ENCODE assay signal across 8 cellular contexts in genomic region chr1:61049850-61050540, GRCh38. TPM values are rescaled to one million over a fixed set of nuclear protein-coding genes. Genes with fewer than 3 reads are reported as not detected.
A peak's percentile ranks its signal among the peaks of the same experiment; 100 is the strongest.
DNase-seq lines count a peak whose midpoint lies in the region; ATAC-seq, FAIRE-seq and TF ChIP-seq lines count a peak whose summit lies in the region.

No MANE protein-coding gene starts in this region.

- H3K4me3 ChIP-seq in BJ (ENCODE audit: low read depth, low read length) (peak overlapping the region; percentile 64), endothelial cell of umbilical vein (replicated peaks in 1 of 3; ENCODE audit: insufficient read depth in 1 of 3, low read depth in 1 of 3, low read length in 3 of 3) (peak overlapping the region; percentile 62 to 95 (median 92))

- H3K9ac ChIP-seq in endothelial cell of umbilical vein (replicated peaks; ENCODE audit: extremely low read depth, insufficient read depth, low read length): peak overlapping the region; percentile 93

- peaks cover 40% of the 10 kb centered on the region for H3K4me1 Mint-ChIP-seq in mesothelial cell of epicardium

- H3K36me3 ChIP-seq in BJ (ENCODE audit: control insufficient read depth, insufficient read depth, low read length) (no peaks in the 10 kb centered on the region), endothelial cell of umbilical vein (ENCODE audit: control insufficient read depth in 2 of 2, extremely low read depth in 1 of 2, insufficient read depth in 2 of 2, low read length in 2 of 2) (no peaks in the 10 kb centered on the region)

- no peaks in the 10 kb centered on the region for H3K9me3 ChIP-seq in endothelial cell of umbilical vein (replicated peaks; ENCODE audit: control insufficient read depth, insufficient read depth, low read length)

- H3K27me3 Mint-ChIP-seq in mesothelial cell of epicardium (ENCODE audit: low read depth): no peaks in the 10 kb centered on the region

- POLR2A ChIA-PET in BJ (lab: Charles Lee): interaction anchor here (0.5 kb wide), 1 partner anchor 114 kb away, joined by 4 read pairs; no protein-coding TSS in a partner anchor
- POLR2A ChIA-PET in endothelial cell of umbilical vein (lab: Charles Lee): interaction anchor here (1.3 kb wide), 1 partner anchor 27 kb away, joined by 9 read pairs; no protein-coding TSS in a partner anchor

- CTCF ChIA-PET in BJ (lab: Yijun Ruan, JAX) (interaction anchor here (0.5 to 3.8 kb wide), 68 partner anchors 9 to 1079 kb away, joined by 3 to 34 read pairs (median 4); no protein-coding TSS in a partner anchor), endothelial cell of umbilical vein (lab: Charles Lee) (interaction anchor here (0.7 to 6.6 kb wide), 75 partner anchors 10 to 1079 kb away, joined by 3 to 110 read pairs (median 4); partner anchors contain the start of gene NFIA)

- H3K9me3 Mint-ChIP-seq in mesothelial cell of epicardium: no peaks in the 10 kb centered on the region

- H3K27ac Mint-ChIP-seq in mesothelial cell of epicardium: peak overlapping the region; percentile 89

- intact Hi-C loops in endothelial cell of umbilical vein (cut with micrococcal nuclease): loop anchor here (1.0 to 10.0 kb wide), 8 partner anchors 28 to 802 kb away; no protein-coding TSS in a partner anchor

- peak; percentile 40 for TF ChIP-seq POLR2A in endothelial cell of umbilical vein (IDR thresholded peaks at IDR 0.05; ENCODE audit: low read depth, low read length)

- H3K27me3 ChIP-seq in BJ (ENCODE audit: control insufficient read depth, insufficient read depth, low read length) (peaks cover 4% of the 10 kb centered on the region), endothelial cell of umbilical vein (ENCODE audit: control insufficient read depth in 2 of 2, insufficient read depth in 2 of 2, low read length in 2 of 2) (no peaks in the 10 kb centered on the region)

- DNase-seq in BJ (ENCODE audit: low read depth): peak; percentile 12
- DNase-seq in HS-5 (ENCODE audit: low read depth): peak; percentile 67
- DNase-seq in NOMO-1 treated with dmso at 0.1 percent for 144 hours (lab: John Stamatoyannopoulos, UW; ENCODE audit: unreplicated experiment): peak; percentile 69
- peak; percentile 90 for DNase-seq in activated CD8-positive, alpha-beta memory T cell treated with anti-CD3 and anti-CD28 coated beads, Interleukin-2, amount 50 U/mL, for 4 hours
- peak; percentile 93 for DNase-seq in endothelial cell of umbilical vein (ENCODE audit: low read depth, low spot score)
- DNase-seq in mesothelial cell of epicardium (ENCODE audit: low spot score in 2 of 2, unreplicated experiment in 2 of 2): peak; percentile 75 to 97
- peak; percentile 84 for DNase-seq in stimulated activated CD8-positive, alpha-beta memory T cell treated with anti-CD3 and anti-CD28 coated beads, Interleukin-15, amount 100 ng/mL, for 24 hours (ENCODE audit: low read depth)

- H3K4me1 ChIP-seq in endothelial cell of umbilical vein (ENCODE audit: control insufficient read depth, extremely low read depth, insufficient read depth, low read length): peaks cover 16% of the 10 kb centered on the region

- FAIRE-seq in endothelial cell of umbilical vein (lab: Jason Lieb, UNC): peak; percentile 89

- no TSS peak for BruUV-seq in endothelial cell of umbilical vein (replicated peaks; lab: Mats Ljungman, UMichigan)

- dilution Hi-C loops in endothelial cell of umbilical vein (cut with MboI; ENCODE audit: extremely low pct_ligation_motif_present, low sequenced_read_pairs): no loop called here

- H3K4me3 Mint-ChIP-seq in mesothelial cell of epicardium: peak overlapping the region; percentile 76

- peak overlapping the region; percentile 98 for H2AFZ ChIP-seq in endothelial cell of umbilical vein (ENCODE audit: low read depth, low read length)

- no peaks in the 10 kb centered on the region for H3K79me2 ChIP-seq in endothelial cell of umbilical vein (ENCODE audit: control insufficient read depth, insufficient read depth, low read length)

- peak; percentile 77 for ATAC-seq in GM19438 (IDR thresholded peaks at IDR 0.05; ENCODE audit: low read depth, unreplicated experiment)

- H4K20me1 ChIP-seq in endothelial cell of umbilical vein (replicated peaks; ENCODE audit: control insufficient read depth, extremely low read depth, insufficient read depth, low read length): no peaks in the 10 kb centered on the region

- H3K9me1 ChIP-seq in endothelial cell of umbilical vein (replicated peaks; ENCODE audit: control insufficient read depth, extremely low read depth, insufficient read depth, low read length): no peaks in the 10 kb centered on the region

- TF ChIP-seq CTCF in BJ (IDR thresholded peaks at IDR 0.05; ENCODE audit: insufficient read depth, low read depth, low read length) (peak; percentile 97), endothelial cell of umbilical vein (IDR thresholded peaks at IDR 0.05; ENCODE audit: extremely low read depth in 1 of 2, insufficient read depth in 1 of 2, low read depth in 1 of 2, low read length in 2 of 2) (peak; percentile 89 to 96), mesothelial cell of epicardium (IDR thresholded peaks at IDR 0.05; ENCODE audit: unreplicated experiment) (peak; percentile 96)

- peak overlapping the region; percentile 89 for H3K4me2 ChIP-seq in endothelial cell of umbilical vein (ENCODE audit: insufficient read depth, low read length)

- H3K36me3 Mint-ChIP-seq in mesothelial cell of epicardium: no peaks in the 10 kb centered on the region

- H3K27ac ChIP-seq in endothelial cell of umbilical vein (ENCODE audit: insufficient read depth, low read depth, low read length): peak overlapping the region; percentile 84

TF ChIP-seq in endothelial cell of umbilical vein, 7 proteins besides CTCF, POLR2A, EP300 and RAD21:
- TF ChIP-seq JUN (IDR thresholded peaks at IDR 0.05; ENCODE audit: borderline replicate concordance, insufficient read depth, insufficient read length, low read depth): no peak
- no peak for TF ChIP-seq GATA2 (IDR thresholded peaks at IDR 0.05; ENCODE audit: insufficient read depth, insufficient read length, low read depth, low read length)
- TF ChIP-seq POLR2AphosphoS5 (IDR thresholded peaks at IDR 0.05; ENCODE audit: insufficient read depth, low read depth, low read length): peak; percentile 38

RNA-seq across cellular contexts. Expression of gene NFIA, which starts 32.4 kb away (rescaled TPM):
- polyA plus RNA-seq in BJ (2011; rRNA removed): 3.5 and 4.5 TPM in 2 replicates
- polyA minus RNA-seq in BJ (2011; rRNA and poly(A)+ RNA removed): 9.4 and 17.4 TPM in 2 replicates
- total RNA-seq in endothelial cell of umbilical vein: 41.3 and 47.0 TPM in 2 replicates
- 25.5 and 31.2 TPM in 2 replicates for polyA plus RNA-seq in endothelial cell of umbilical vein
- 15.5 and 15.8 TPM in 2 replicates for polyA plus RNA-seq in endothelial cell of umbilical vein (2011; cell fraction: cytosol; rRNA removed)
- 23.4 and 25.6 TPM in 2 replicates for polyA plus RNA-seq in endothelial cell of umbilical vein (2011; cell fraction: nucleus; rRNA removed)
- polyA plus RNA-seq in endothelial cell of umbilical vein (2012): 11.7 and 12.9 TPM in 2 replicates
- polyA minus RNA-seq in endothelial cell of umbilical vein: 85.6 and 92.4 TPM in 2 replicates
- 32.8 TPM for polyA minus RNA-seq in endothelial cell of umbilical vein (2011; cell fraction: cytosol; rRNA and poly(A)+ RNA removed)
- 103 and 113 TPM in 2 replicates for polyA minus RNA-seq in endothelial cell of umbilical vein (2011; cell fraction: nucleus; rRNA and poly(A)+ RNA removed)
- total RNA-seq in mesothelial cell of epicardium: 152 to 163 TPM (median 162 TPM) in 3 replicates

Comparison
In these comparisons a context has a peak if more than half of its experiments do, and no peak if none do; other contexts are left out.
1. Peak in every context shown above with its lines: DNase-seq, ATAC-seq, H3K4me3 ChIP-seq and H3K27ac ChIP-seq.
2. DNase-seq: peak in every context shown above with its lines; median percentile 93 in endothelial cell of umbilical vein; 90 in activated CD8-positive, alpha-beta memory T cell treated with anti-CD3 and anti-CD28 coated beads, Interleukin-2, amount 50 U/mL, for 4 hours; 86 in mesothelial cell of epicardium; 84 in stimulated activated CD8-positive, alpha-beta memory T cell treated with anti-CD3 and anti-CD28 coated beads, Interleukin-15, amount 100 ng/mL, for 24 hours; 69 in NOMO-1 treated with dmso at 0.1 percent for 144 hours; 67 in HS-5; 12 in BJ.